In the genomic region with DNA sequence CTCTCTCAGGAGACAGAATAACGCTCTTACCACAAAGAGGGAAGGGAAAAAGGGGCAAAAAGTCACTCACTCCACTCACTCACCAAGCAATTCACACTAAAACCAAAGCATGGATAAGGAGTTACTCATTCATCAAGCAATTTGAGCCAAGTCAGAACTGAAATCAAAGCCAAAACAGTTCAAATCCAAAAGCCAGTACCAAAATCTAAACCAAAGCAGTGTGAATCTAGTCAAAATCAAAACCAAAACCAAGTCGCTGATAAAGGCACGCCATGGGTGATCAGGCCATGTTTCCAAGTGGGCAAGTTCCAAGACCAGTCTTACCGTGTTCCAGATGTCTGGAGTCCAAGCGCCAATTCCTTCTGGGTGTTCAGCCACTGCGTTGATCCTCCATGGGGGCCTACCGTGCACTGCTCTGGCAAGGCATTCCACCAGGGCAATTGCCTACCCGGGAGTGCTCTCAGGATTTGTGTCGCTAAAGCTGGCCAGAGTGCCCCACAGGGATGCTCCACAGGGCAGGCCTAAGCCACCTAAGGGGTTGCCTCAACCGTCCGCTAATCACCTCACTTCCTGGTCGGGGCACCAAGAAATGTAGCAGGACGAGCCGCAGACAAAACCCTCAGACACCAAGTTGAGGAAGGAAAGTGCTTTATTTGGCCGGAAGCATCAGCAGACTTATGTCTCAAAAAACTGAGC, we compare ENCODE assay signal across 15 cellular contexts.
"Had no signal": no experiment of that assay in that cellular context is flagged by ENCODE, and none has a peak within 500 bp of the region (broad histone marks: within the 10 kb centered on the region; RNA-seq: fewer than 3 reads in every experiment).

No MANE protein-coding gene starts in this region.

- H3K9me3 ChIP-seq: pancreas had no signal

- H3K4me1 ChIP-seq: left ventricle myocardium inferior, pancreas had no signal

- H3K27ac Mint-ChIP-seq: activated CD8-positive, alpha-beta T cell treated with anti-CD3 and anti-CD28 coated beads for 36 hours; memory B cell had no signal

- H3K36me3 ChIP-seq: brain microvascular endothelial cell, left ventricle myocardium inferior, pancreas, tibial nerve had no signal

- H3K27me3 Mint-ChIP-seq: activated CD8-positive, alpha-beta T cell treated with anti-CD3 and anti-CD28 coated beads for 36 hours had no signal

- H3K4me3 Mint-ChIP-seq: activated CD8-positive, alpha-beta T cell treated with anti-CD3 and anti-CD28 coated beads for 36 hours; memory B cell had no signal

- H3K27ac ChIP-seq: brain microvascular endothelial cell, left ventricle myocardium inferior, pancreas, VCaP had no signal

- H3K4me1 Mint-ChIP-seq: memory B cell had no signal

- H3K27me3 ChIP-seq: brain microvascular endothelial cell, pancreas, tibial nerve had no signal

- ATAC-seq: activated CD8-positive, alpha-beta T cell treated with anti-CD3 and anti-CD28 coated beads for 36 hours; activated naive CD4-positive, alpha-beta T cell treated with anti-CD3 and anti-CD28 coated beads, Interleukin-2, amount 50 U/mL, for 72 hours; esophagus mucosa; pancreas had no signal

- H3K4me3 ChIP-seq: left ventricle myocardium inferior, pancreas, SK-N-MC, tibial nerve had no signal

- DNase-seq: activated CD8-positive, alpha-beta memory T cell treated with anti-CD3 and anti-CD28 coated beads, Interleukin-2, amount 50 U/mL, for 4 hours; activated CD8-positive, alpha-beta T cell treated with anti-CD3 and anti-CD28 coated beads for 36 hours; amygdala; brain microvascular endothelial cell; cerebellar nuclear complex; left ventricle myocardium inferior; pancreas; small intestine; T-helper 1 cell had no signal
